ENCODE assay signal across 8 cellular contexts in the genomic region with DNA sequence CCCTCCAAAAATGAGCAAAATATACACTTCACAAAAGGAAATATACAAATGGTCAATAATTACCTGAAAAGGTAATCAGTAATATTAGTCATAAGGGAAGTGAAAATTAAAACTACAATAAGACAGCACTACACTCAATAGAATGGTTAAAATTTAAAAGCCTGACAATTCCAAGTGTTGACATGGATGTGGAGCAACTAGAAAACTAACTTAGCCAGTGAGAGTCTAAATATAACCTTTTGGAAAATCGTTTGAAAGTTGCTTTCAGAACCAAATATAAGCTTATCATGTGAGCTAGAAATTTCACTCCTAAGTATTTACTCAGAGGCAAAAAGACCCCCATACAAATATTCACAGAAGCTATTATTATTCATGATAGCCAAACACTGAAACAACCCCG.
"Had no signal": no experiment of that assay in that cellular context is flagged by ENCODE, and none has a peak within 500 bp of the region (broad histone marks: within the 10 kb centered on the region; RNA-seq: fewer than 3 reads in every experiment).

No MANE protein-coding gene starts in this region.

- H3K9me3 ChIP-seq: HAP-1 had no signal

- H3K27ac Mint-ChIP-seq: HFFc6, IgD-negative memory B cell had no signal

- H3K36me3 ChIP-seq: HAP-1 had no signal

- FAIRE-seq: HTR-8/SVneo had no signal

- DNase-seq: GOT3, H7, HFFc6, KG1 had no signal

- H3K4me1 ChIP-seq: HAP-1 had no signal

- H3K4me3 Mint-ChIP-seq: HFFc6 had no signal

- ATAC-seq: HCT116 had no signal

- H3K4me3 ChIP-seq: HAP-1 had no signal
